ENCODE assay signal across 23 cellular contexts in genomic region chr1:215405211-215405610, GRCh38.
DNase-seq lines count a peak whose midpoint lies in the region; ATAC-seq and TF ChIP-seq lines count a peak whose summit lies in the region.
"Had no signal": no experiment of that assay in that cellular context is flagged by ENCODE, and none has a peak within 500 bp of the region (broad histone marks: within the 10 kb centered on the region; RNA-seq: fewer than 3 reads in every experiment).

No MANE protein-coding gene starts in this region.

- H3K79me2 ChIP-seq in PC-3 (ENCODE audit: low read length) (no peaks in the 10 kb centered on the region), fibroblast of lung (ENCODE audit: control insufficient read depth, insufficient read depth, low read length) (no peaks in the 10 kb centered on the region), osteoblast (ENCODE audit: insufficient read depth, low read length) (no peaks in the 10 kb centered on the region)

- intact Hi-C loops in PC-3 (cut with micrococcal nuclease) (no loop called here), adrenal gland (cut with DNase I) (no loop called here)
- intact Hi-C loops in CD8-positive, alpha-beta T cell (cut with DNase I, micrococcal nuclease), result no loop called here

- H3K36me3 Mint-ChIP-seq in CD8-positive, alpha-beta T cell, result no peaks in the 10 kb centered on the region
- H3K36me3 Mint-ChIP-seq: CD14-positive monocyte had no signal

- H3K36me3 ChIP-seq in PC-3 (ENCODE audit: low read depth, low read length) (no peaks in the 10 kb centered on the region), fibroblast of lung (ENCODE audit: control insufficient read depth, insufficient read depth, low read length) (no peaks in the 10 kb centered on the region), osteoblast (ENCODE audit: insufficient read depth, low read length) (no peaks in the 10 kb centered on the region), adrenal gland (replicated peaks in 1 of 2) (no peaks in the 10 kb centered on the region)
- H3K36me3 ChIP-seq in CD8-positive, alpha-beta T cell (ENCODE audit: insufficient read depth, low read length), result no peaks in the 10 kb centered on the region
- H3K36me3 ChIP-seq: MG63, Peyer's patch, SJSA1 had no signal

- H3K27ac Mint-ChIP-seq in CD8-positive, alpha-beta T cell, result no peak overlapping the region
- H3K27ac Mint-ChIP-seq: B cell, CD14-positive monocyte, H9 had no signal

- ATAC-seq in PC-3, result no peak
- ATAC-seq in CD8-positive, alpha-beta T cell, result no peak
- ATAC-seq: Right ventricle myocardium inferior had no signal

- H4K20me1 ChIP-seq in PC-3 (ENCODE audit: low read length) (no peaks in the 10 kb centered on the region), fibroblast of lung (ENCODE audit: control insufficient read depth, extremely low read depth, insufficient read depth, low read length) (no peaks in the 10 kb centered on the region), osteoblast (ENCODE audit: insufficient read depth, low read length) (no peaks in the 10 kb centered on the region)

- H3K4me1 ChIP-seq in PC-3 (ENCODE audit: insufficient read depth, low read length) (peaks cover 11% of the 10 kb centered on the region), fibroblast of lung (ENCODE audit: control insufficient read depth, extremely low read depth, insufficient read depth, low read length) (no peaks in the 10 kb centered on the region), osteoblast (ENCODE audit: insufficient read depth, low read length) (peaks cover 2% of the 10 kb centered on the region), adrenal gland (replicated peaks in 1 of 2) (peaks cover 10 to 12% of the 10 kb centered on the region in 2 donors)
- H3K4me1 ChIP-seq in CD8-positive, alpha-beta T cell (ENCODE audit: insufficient read depth, low read length), result no peaks in the 10 kb centered on the region
- H3K4me1 ChIP-seq: Peyer's patch, SJSA1 had no signal

- CTCF ChIA-PET in PC-3 (lab: Charles Lee), result no interaction called here
- CTCF ChIA-PET in CD8-positive, alpha-beta T cell (lab: Charles Lee), result no interaction called here

- no TSS peak for BruUV-seq in PC-3 (replicated peaks; lab: Mats Ljungman, UMichigan)

- H3K27me3 Mint-ChIP-seq in CD8-positive, alpha-beta T cell (ENCODE audit: low read depth), result no peaks in the 10 kb centered on the region
- H3K27me3 Mint-ChIP-seq: B cell had no signal

- POLR2A ChIA-PET in PC-3 (lab: Charles Lee; ENCODE audit: unreplicated experiment), result no interaction called here
- POLR2A ChIA-PET in CD8-positive, alpha-beta T cell (lab: Charles Lee), result interaction anchor here (0.6 kb wide), 1 partner anchor 39 kb away, joined by 3 read pairs; no protein-coding TSS in a partner anchor

- 53 to 86% (median 65%) methylated on average over 1 of the region's 1 CpG for WGBS in adrenal gland, 4 donors

- no peak overlapping the region for H3K27ac ChIP-seq in PC-3 (ENCODE audit: low read length)
- no peak overlapping the region for H3K27ac ChIP-seq in fibroblast of lung (ENCODE audit: insufficient read depth, low read length)
- H3K27ac ChIP-seq in osteoblast (ENCODE audit: low read depth, low read length), result no peak overlapping the region
- H3K27ac ChIP-seq in CD8-positive, alpha-beta T cell (ENCODE audit: low read depth, low read length), result no peak overlapping the region
- no peak overlapping the region for H3K27ac ChIP-seq in adrenal gland
- H3K27ac ChIP-seq: GM23248, Peyer's patch, SJSA1 had no signal

- no peaks in the 10 kb centered on the region for H3K9me2 ChIP-seq in PC-3 (replicated peaks; ENCODE audit: low read length)

- H2AFZ ChIP-seq in PC-3 (ENCODE audit: low read length) (no peak overlapping the region), fibroblast of lung (ENCODE audit: low read length) (no peak overlapping the region), osteoblast (ENCODE audit: low read length) (peak overlapping the region; percentile 17)
- H2AFZ ChIP-seq: GM23248 had no signal

- TF ChIP-seq CTCF in PC-3 (conservative IDR thresholded peaks at IDR 0.05; ENCODE audit: low read depth, low read length) (no peak), fibroblast of lung (conservative IDR thresholded peaks at IDR 0.05 in 1 of 2, IDR thresholded peaks at IDR 0.05 in 1 of 2; ENCODE audit: low read depth in 1 of 2, low read length in 2 of 2) (no peak), osteoblast (IDR thresholded peaks at IDR 0.05; ENCODE audit: extremely low read depth, low read depth, low read length) (no peak), adrenal gland (IDR thresholded peaks at IDR 0.05) (no peak)
- TF ChIP-seq CTCF in CD8-positive, alpha-beta T cell (IDR thresholded peaks at IDR 0.05), result no peak

- no peak overlapping the region for H3K4me2 ChIP-seq in PC-3 (ENCODE audit: low read length)
- H3K4me2 ChIP-seq in fibroblast of lung (ENCODE audit: extremely low read depth, insufficient read depth, low read length), result no peak overlapping the region
- H3K4me2 ChIP-seq in osteoblast (ENCODE audit: insufficient read depth, low read length), result no peak overlapping the region

- DNase-seq in ELR (ENCODE audit: low read depth) (peak; percentile 71), PC-3 (peak; percentile 32), fibroblast of lung (ENCODE audit: low read depth in 2 of 2) (peak; percentile 40 to 83), osteoblast (ENCODE audit: insufficient read length, low spot score, missing footprints) (no peak), NCI-H146 (lab: John Stamatoyannopoulos, UW) (no peak), adrenal gland (no peak), NCI-H82 treated with DMSO at 0.1 percent for 48 hours (lab: John Stamatoyannopoulos, UW; ENCODE audit: unreplicated experiment) (no peak)
- DNase-seq in CD8-positive, alpha-beta T cell, result no peak
- DNase-seq: GM23248, H9, Karpas-422, MG63, NCI-H1417 treated with DMSO at 0.1 percent for 48 hours, NCI-H2029, NCI-H2171, NCI-H345, NCI-H524, NCI-H774, Peyer's patch had no signal

- H3K9me3 ChIP-seq in PC-3 (ENCODE audit: low read length) (no peaks in the 10 kb centered on the region), fibroblast of lung (ENCODE audit: control insufficient read depth, insufficient read depth, low read depth, low read length) (no peaks in the 10 kb centered on the region), osteoblast (ENCODE audit: low read depth, low read length) (no peaks in the 10 kb centered on the region), adrenal gland (replicated peaks in 1 of 3) (no peaks in the 10 kb centered on the region)
- H3K9me3 ChIP-seq in CD8-positive, alpha-beta T cell (ENCODE audit: low read length), result no peaks in the 10 kb centered on the region
- H3K9me3 ChIP-seq: MG63, Peyer's patch, SJSA1 had no signal

- TF ChIP-seq POLR2A in adrenal gland (IDR thresholded peaks at IDR 0.05), result no peak

- no peak overlapping the region for H3K9ac ChIP-seq in PC-3 (ENCODE audit: low read length)
- no peak overlapping the region for H3K9ac ChIP-seq in fibroblast of lung (ENCODE audit: insufficient read depth, low read length)
- H3K9ac ChIP-seq: GM23248 had no signal

- no peaks in the 10 kb centered on the region for H3F3A ChIP-seq in PC-3 (ENCODE audit: low read length, unreplicated experiment)

- no peaks in the 10 kb centered on the region for H3K4me1 Mint-ChIP-seq in CD8-positive, alpha-beta T cell (ENCODE audit: low read depth)
- H3K4me1 Mint-ChIP-seq: B cell, CD14-positive monocyte had no signal

- H3K4me3 ChIP-seq in PC-3 (ENCODE audit: low read length) (no peak overlapping the region), fibroblast of lung (replicated peaks in 1 of 4; ENCODE audit: control extremely low read depth in 1 of 4, insufficient read depth in 1 of 4, low read depth in 3 of 4, low read length in 4 of 4) (no peak overlapping the region), osteoblast (ENCODE audit: insufficient read depth, low read length) (no peak overlapping the region), adrenal gland (no peak overlapping the region)
- no peak overlapping the region for H3K4me3 ChIP-seq in CD8-positive, alpha-beta T cell (ENCODE audit: low read depth, low read length)
- H3K4me3 ChIP-seq: GM23248, MG63, Peyer's patch, SJSA1 had no signal

- no peak overlapping the region for H3K4me3 Mint-ChIP-seq in CD8-positive, alpha-beta T cell
- H3K4me3 Mint-ChIP-seq: B cell, CD14-positive monocyte, H9 had no signal

- H3K27me3 ChIP-seq in PC-3 (ENCODE audit: low read length) (no peaks in the 10 kb centered on the region), fibroblast of lung (ENCODE audit: control insufficient read depth, insufficient read depth, low read length) (no peaks in the 10 kb centered on the region), osteoblast (ENCODE audit: insufficient read depth, low read length) (no peaks in the 10 kb centered on the region), adrenal gland (no peaks in the 10 kb centered on the region)
- H3K27me3 ChIP-seq in CD8-positive, alpha-beta T cell (ENCODE audit: insufficient read depth, low read length), result no peaks in the 10 kb centered on the region
- H3K27me3 ChIP-seq: MG63, Peyer's patch, SJSA1 had no signal

- H3K9me3 Mint-ChIP-seq in CD8-positive, alpha-beta T cell, result no peaks in the 10 kb centered on the region
- H3K9me3 Mint-ChIP-seq: H9 had no signal

Comparison
In these comparisons a context has a peak if more than half of its experiments do, and no peak if none do; other contexts are left out.
1. DNase-seq: peak in ELR (single experiment), PC-3 (single experiment) and fibroblast of lung (2 of 2); none in osteoblast (single experiment), CD8-positive, alpha-beta T cell (0 of 7), NCI-H146 (single experiment), adrenal gland (0 of 7) and NCI-H82 treated with DMSO at 0.1 percent for 48 hours (single experiment).